In genomic region chr6:13425971-13426931, GRCh38 we compare ENCODE assay signal across 9 cellular contexts.
DNase-seq lines count a peak whose midpoint lies in the region; ATAC-seq, FAIRE-seq and TF ChIP-seq lines count a peak whose summit lies in the region.
"Had no signal": no experiment of that assay in that cellular context is flagged by ENCODE, and none has a peak within 500 bp of the region (broad histone marks: within the 10 kb centered on the region; RNA-seq: fewer than 3 reads in every experiment).

No MANE protein-coding gene starts in this region.

- H3K4me3 Mint-ChIP-seq in CD14-positive monocyte, result no peak overlapping the region
- H3K4me3 Mint-ChIP-seq: CD4-positive, CD25-positive, alpha-beta regulatory T cell had no signal

- peaks cover 35% of the 10 kb centered on the region for H3K79me2 ChIP-seq in keratinocyte (ENCODE audit: control insufficient read depth, insufficient read depth, low read length)

- peaks cover 5 to 20% of the 10 kb centered on the region in 2 donors for H3K36me3 Mint-ChIP-seq in CD14-positive monocyte
- H3K36me3 Mint-ChIP-seq: CD4-positive, CD25-positive, alpha-beta regulatory T cell had no signal

- dilution Hi-C loops in keratinocyte (cut with MboI; ENCODE audit: extremely low pct_ligation_motif_present, low sequenced_read_pairs), result no loop called here

- peaks cover 15% of the 10 kb centered on the region for H3K4me1 ChIP-seq in keratinocyte (ENCODE audit: control insufficient read depth, extremely low read depth, insufficient read depth, low read length)
- peaks cover 24 to 46% of the 10 kb centered on the region in 2 donors for H3K4me1 ChIP-seq in thoracic aorta (ENCODE audit: control insufficient read depth in 1 of 2, low read depth in 2 of 2)

- intact Hi-C loops in CD14-positive monocyte (cut with micrococcal nuclease), result no loop called here

- peak overlapping the region; percentile 13 for H3K27ac ChIP-seq in keratinocyte (ENCODE audit: control insufficient read depth, insufficient read depth, low read length)
- peak overlapping the region; percentile 65 to 82 for H3K27ac ChIP-seq in thoracic aorta

- H4K20me1 ChIP-seq in keratinocyte (ENCODE audit: control insufficient read depth, extremely low read depth, insufficient read depth, low read length), result no peaks in the 10 kb centered on the region

- no peak overlapping the region for H3K9ac ChIP-seq in keratinocyte (ENCODE audit: control insufficient read depth, extremely low read depth, insufficient read depth, low read length)

- H3K4me1 Mint-ChIP-seq in CD14-positive monocyte, result peaks cover 30% of the 10 kb centered on the region

- peak overlapping the region in 2 of 7 donors; percentile 10 to 33 for H3K27ac Mint-ChIP-seq in CD14-positive monocyte

- FAIRE-seq in keratinocyte (lab: Jason Lieb, UNC), result peak; percentile 55

- peak; percentile 21 for DNase-seq in activated T-cell treated with anti-CD3 and anti-CD28 coated beads for 24 hours (ENCODE audit: low read depth)
- no peak for DNase-seq in activated T-cell treated with anti-CD3 and anti-CD28 coated beads for 4 hours
- DNase-seq in amniotic epithelial cell (ENCODE audit: low read depth), result peak; percentile 78
- DNase-seq in keratinocyte (ENCODE audit: low read depth, low spot score), result no peak
- DNase-seq in thoracic aorta (ENCODE audit: low spot score), result no peak
- no peak for DNase-seq in dermis blood vessel endothelial cell
- DNase-seq in CD14-positive monocyte (ENCODE audit: low spot score), result no peak
- no peak for DNase-seq in NCI-H1092 treated with DMSO at 0.1 percent for 48 hours (lab: John Stamatoyannopoulos, UW)
- DNase-seq: CD4-positive, CD25-positive, alpha-beta regulatory T cell had no signal

- no peaks in the 10 kb centered on the region for H3K9me1 ChIP-seq in keratinocyte (ENCODE audit: control insufficient read depth, extremely low read depth, insufficient read depth, low read length)

- peaks cover 2 to 7% (median 7%) of the 10 kb centered on the region in 3 donors for H3K27me3 Mint-ChIP-seq in CD14-positive monocyte (ENCODE audit: low read depth in 3 of 3)

- peak; percentile 39 for ATAC-seq in thoracic aorta (ENCODE audit: insufficient number of reproducible peaks, low FRiP score, low read depth)

- TF ChIP-seq CTCF in keratinocyte (optimal IDR thresholded peaks at IDR 0.05 in 1 of 3, IDR thresholded peaks at IDR 0.05 in 1 of 3, conservative IDR thresholded peaks at IDR 0.05 in 1 of 3; ENCODE audit: extremely low read depth in 1 of 3, insufficient read depth in 2 of 3, low read length in 3 of 3) (no peak), thoracic aorta (IDR thresholded peaks at IDR 0.05) (no peak), CD14-positive monocyte (IDR thresholded peaks at IDR 0.05) (no peak)

- no peak overlapping the region for H3K4me2 ChIP-seq in keratinocyte (ENCODE audit: control insufficient read depth, extremely low read depth, insufficient read depth, low read depth, low read length)

- H3K9me3 ChIP-seq in keratinocyte (ENCODE audit: control insufficient read depth, low read depth, low read length), result no peaks in the 10 kb centered on the region
- H3K9me3 ChIP-seq in thoracic aorta, result no peaks in the 10 kb centered on the region

- no peaks in the 10 kb centered on the region for H3K27me3 ChIP-seq in keratinocyte (ENCODE audit: control insufficient read depth, extremely low read depth, insufficient read depth, low read length)
- no peaks in the 10 kb centered on the region for H3K27me3 ChIP-seq in thoracic aorta (replicated peaks; ENCODE audit: insufficient read depth)

- H3K4me3 ChIP-seq in keratinocyte (ENCODE audit: control insufficient read depth in 2 of 3, extremely low read depth in 1 of 3, insufficient read depth in 2 of 3, low read depth in 1 of 3, low read length in 3 of 3) (no peak overlapping the region), thoracic aorta (peak overlapping the region; percentile 19)

- H2AFZ ChIP-seq in keratinocyte (ENCODE audit: control insufficient read depth, low read length), result no peak overlapping the region

- H3K36me3 ChIP-seq in keratinocyte (ENCODE audit: control insufficient read depth in 2 of 2, extremely low read depth in 1 of 2, insufficient read depth in 2 of 2, low read length in 2 of 2) (no peaks in the 10 kb centered on the region), thoracic aorta (no peaks in the 10 kb centered on the region)

- peaks cover 0 to 2% (median 0%) of the 10 kb centered on the region in 7 donors for H3K9me3 Mint-ChIP-seq in CD14-positive monocyte
- H3K9me3 Mint-ChIP-seq: CD4-positive, CD25-positive, alpha-beta regulatory T cell had no signal

Comparison
In these comparisons a context has a peak if more than half of its experiments do, and no peak if none do; other contexts are left out.
1. DNase-seq: peak in activated T-cell treated with anti-CD3 and anti-CD28 coated beads for 24 hours (single experiment) and amniotic epithelial cell (single experiment); none in activated T-cell treated with anti-CD3 and anti-CD28 coated beads for 4 hours (single experiment), keratinocyte (single experiment), thoracic aorta (single experiment), dermis blood vessel endothelial cell (single experiment), CD14-positive monocyte (single experiment) and NCI-H1092 treated with DMSO at 0.1 percent for 48 hours (single experiment).